30 cellular contexts compared by ENCODE assay signal in the genomic region with DNA sequence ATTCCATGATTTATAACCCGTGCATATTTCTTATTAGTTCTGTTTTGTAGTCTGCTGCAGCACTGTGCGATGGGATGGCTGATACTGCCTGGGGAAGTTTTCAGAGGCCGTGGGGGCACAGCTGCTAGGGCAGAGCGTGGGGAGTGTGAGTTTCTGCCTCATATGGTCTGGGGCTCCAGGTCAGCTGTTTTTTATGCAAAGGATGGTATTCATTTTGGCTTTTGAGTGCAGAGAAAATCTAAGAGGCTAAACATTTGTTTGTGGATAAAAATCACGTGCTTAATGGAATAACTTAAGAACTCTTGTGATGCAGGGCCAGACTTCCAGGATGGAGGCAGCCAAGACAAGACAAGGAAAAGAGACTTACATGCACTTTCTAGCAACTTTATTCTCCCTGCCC. TPM values are rescaled to one million over a fixed set of nuclear protein-coding genes. Genes with fewer than 3 reads are reported as not detected.
"Had no signal": no experiment of that assay in that cellular context is flagged by ENCODE, and none has a peak within 500 bp of the region (broad histone marks: within the 10 kb centered on the region; RNA-seq: fewer than 3 reads in every experiment).

No MANE protein-coding gene starts in this region.

- H3K9me3 ChIP-seq: colonic mucosa, heart right ventricle, prostate gland, right atrium auricular region, thoracic aorta, tibial nerve had no signal

- H3K4me2 ChIP-seq: smooth muscle cell had no signal

- H3K4me1 Mint-ChIP-seq: immature natural killer cell, naive B cell had no signal

- ATAC-seq: foreskin keratinocyte; heart right ventricle; left colon; left ventricle myocardium superior; natural killer cell treated with Interleukin-12 subunit alpha and Interleukin-12 subunit beta and Interleukin-15 and Interleukin-18, amount 100 ng/mL, for 72 hours; sciatic nerve; stimulated activated naive B cell treated with anti-CD40 and anti-IgM and Interleukin-4, amounts not matched to agents 10 μg/mL and 1 μg/mL and 100 μg/mL, for 72 hours had no signal

- DNase-seq: caudate nucleus; colonic mucosa; dermis blood vessel endothelial cell; effector memory CD4-positive, alpha-beta T cell; foreskin keratinocyte; glutamatergic neuron; heart right ventricle; hypothalamus; immature natural killer cell; islet precursor cell; kidney glomerular epithelial cell; left colon; left ventricle myocardium superior; naive B cell; nucleus accumbens; stimulated activated CD4-positive, alpha-beta T cell treated with anti-CD3 and anti-CD28 coated beads, Interleukin-12 subunit alpha, Interleukin-12 subunit beta, amount 100 ng/mL, for 4 hours; stimulated activated CD4-positive, alpha-beta T cell treated with anti-CD3 and anti-CD28 coated beads, Interleukin-1b, Interleukin-23, amount 100 ng/mL, for 48 hours; stimulated activated CD4-positive, alpha-beta T cell treated with anti-CD3 and anti-CD28 coated beads, Interleukin-4, amount 100 ng/mL, for 1 hour; stimulated activated naive B cell treated with anti-CD40 and anti-IgM and Interleukin-4, amounts not matched to agents 10 μg/mL and 1 μg/mL and 100 μg/mL, for 72 hours had no signal

- H3K36me3 Mint-ChIP-seq: immature natural killer cell; naive B cell; natural killer cell treated with Interleukin-12 subunit alpha and Interleukin-12 subunit beta and Interleukin-15 and Interleukin-18, amount 100 ng/mL, for 72 hours had no signal

- H3K27me3 ChIP-seq: colonic mucosa, foreskin keratinocyte, heart right ventricle, right atrium auricular region, tibial nerve had no signal

- H3K9me3 Mint-ChIP-seq: memory B cell; natural killer cell treated with Interleukin-12 subunit alpha and Interleukin-12 subunit beta and Interleukin-15 and Interleukin-18, amount 100 ng/mL, for 72 hours; stimulated activated naive B cell treated with anti-CD40 and anti-IgM and Interleukin-4, amounts not matched to agents 10 μg/mL and 1 μg/mL and 100 μg/mL, for 72 hours; stimulated activated naive CD8-positive, alpha-beta T cell treated with anti-CD3 and anti-CD28 coated beads, Interleukin-15, Interleukin-2, amounts not matched to agents 100 ng/mL and 50 ng/mL, for 24 hours had no signal

- H3K27ac ChIP-seq: colonic mucosa, foreskin keratinocyte, heart right ventricle, prostate gland, right atrium auricular region, thoracic aorta, tibial nerve had no signal

- H3K4me3 Mint-ChIP-seq: immature natural killer cell; memory B cell; naive B cell; natural killer cell treated with Interleukin-12 subunit alpha and Interleukin-12 subunit beta and Interleukin-15 and Interleukin-18, amount 100 ng/mL, for 72 hours; stimulated activated naive B cell treated with anti-CD40 and anti-IgM and Interleukin-4, amounts not matched to agents 10 μg/mL and 1 μg/mL and 100 μg/mL, for 72 hours; stimulated activated naive CD8-positive, alpha-beta T cell treated with anti-CD3 and anti-CD28 coated beads, Interleukin-15, Interleukin-2, amounts not matched to agents 100 ng/mL and 50 ng/mL, for 24 hours had no signal

- H3K27ac Mint-ChIP-seq: immature natural killer cell; memory B cell; natural killer cell treated with Interleukin-12 subunit alpha and Interleukin-12 subunit beta and Interleukin-15 and Interleukin-18, amount 100 ng/mL, for 72 hours; stimulated activated naive B cell treated with anti-CD40 and anti-IgM and Interleukin-4, amounts not matched to agents 10 μg/mL and 1 μg/mL and 100 μg/mL, for 72 hours; stimulated activated naive CD8-positive, alpha-beta T cell treated with anti-CD3 and anti-CD28 coated beads, Interleukin-15, Interleukin-2, amounts not matched to agents 100 ng/mL and 50 ng/mL, for 24 hours had no signal

- H3K36me3 ChIP-seq: colonic mucosa, heart right ventricle, prostate gland, right atrium auricular region, thoracic aorta, tibial nerve had no signal

- H3K4me3 ChIP-seq: colonic mucosa, heart right ventricle, lung, prostate gland, right atrium auricular region, smooth muscle cell, thoracic aorta, tibial nerve had no signal

- H3K4me1 ChIP-seq: colonic mucosa, foreskin keratinocyte, prostate gland had no signal

RNA-seq across cellular contexts. Expression of gene CFAP161, which starts 45.6 kb away (rescaled TPM):
- total RNA-seq: foreskin keratinocyte; left colon; natural killer cell treated with Interleukin-12 subunit alpha and Interleukin-12 subunit beta and Interleukin-15 and Interleukin-18, amount 100 ng/mL, for 72 hours; osteocyte; sciatic nerve had no signal
- polyA plus RNA-seq: foreskin keratinocyte, smooth muscle cell had no signal
